2 cellular contexts compared by ENCODE assay signal in genomic region chr14:54889919-54890318, GRCh38.
A peak's percentile ranks its signal among the peaks of the same experiment; 100 is the strongest.
TF ChIP-seq lines count a peak whose summit lies in the region.

No MANE protein-coding gene starts in this region.

TF ChIP-seq in GM12878, 131 proteins besides CTCF, POLR2A, EP300 and RAD21:
- TF ChIP-seq RAD51 (IDR thresholded peaks at IDR 0.05) (no peak), JUNB (IDR thresholded peaks at IDR 0.05) (peak; percentile 40; the same call in 1 of the 2 replicates), IKZF1 (conservative IDR thresholded peaks at IDR 0.05) (no peak)

TF ChIP-seq in GM23338, 12 proteins besides CTCF, POLR2A, EP300 and RAD21:
- no peak for TF ChIP-seq STAT1 (IDR thresholded peaks at IDR 0.05; ENCODE audit: unreplicated experiment)
- no peak for TF ChIP-seq POLR2AphosphoS5 (IDR thresholded peaks at IDR 0.05; ENCODE audit: low read depth)
- no peak for TF ChIP-seq JUNB (IDR thresholded peaks at IDR 0.05; ENCODE audit: unreplicated experiment)
- TF ChIP-seq NANOG (IDR thresholded peaks at IDR 0.05; ENCODE audit: borderline replicate concordance) = no peak
- no peak for TF ChIP-seq CREB1 (CRISPR knock-in tag; IDR thresholded peaks at IDR 0.05; ENCODE audit: low read depth)
- TF ChIP-seq ETS1 (IDR thresholded peaks at IDR 0.05) = no peak
- no peak for TF ChIP-seq ZNF114 (CRISPR knock-in tag; IDR thresholded peaks at IDR 0.05)
- no peak for TF ChIP-seq REST (IDR thresholded peaks at IDR 0.05; ENCODE audit: unreplicated experiment)
- no peak for TF ChIP-seq EZH2phosphoT487 (IDR thresholded peaks at IDR 0.05; ENCODE audit: unreplicated experiment)
- no peak for TF ChIP-seq ZNF462 (CRISPR knock-in tag; IDR thresholded peaks at IDR 0.05)
- TF ChIP-seq ZNF331 (CRISPR knock-in tag; IDR thresholded peaks at IDR 0.05; ENCODE audit: low read depth) = no peak
- no peak for TF ChIP-seq EZH2 (IDR thresholded peaks at IDR 0.05; ENCODE audit: low read depth, unreplicated experiment)
TF ChIP-seq in GM23338: peak in this region for 0.
